ENCODE assay signal across 11 cellular contexts in genomic region chr3:197714251-197714650, GRCh38. TPM values are rescaled to one million over a fixed set of nuclear protein-coding genes. Genes with fewer than 3 reads are reported as not detected.
DNase-seq lines count a peak whose midpoint lies in the region; ATAC-seq and TF ChIP-seq lines count a peak whose summit lies in the region.
"Had no signal": no experiment of that assay in that cellular context is flagged by ENCODE, and none has a peak within 500 bp of the region (broad histone marks: within the 10 kb centered on the region; RNA-seq: fewer than 3 reads in every experiment).

No MANE protein-coding gene starts in this region.

- intact Hi-C loops in Right ventricle myocardium inferior (cut with DNase I): no loop called here

- no peaks in the 10 kb centered on the region for H3K9me3 ChIP-seq in cardiac muscle cell (ENCODE audit: low read depth)

- no peaks in the 10 kb centered on the region for H3K27me3 ChIP-seq in cardiac muscle cell

- no peaks in the 10 kb centered on the region for H3K27me3 Mint-ChIP-seq in T-cell
- H3K27me3 Mint-ChIP-seq in memory B cell: no peaks in the 10 kb centered on the region
- no peaks in the 10 kb centered on the region for H3K27me3 Mint-ChIP-seq in type B pancreatic cell

- DNase-seq in cardiac muscle cell (ENCODE audit: low read depth in 1 of 2, low spot score in 1 of 2): no peak
- no peak for DNase-seq in Right ventricle myocardium inferior (ENCODE audit: missing footprints)
- DNase-seq in T-cell: no peak
- no peak for DNase-seq in memory B cell (ENCODE audit: low spot score in 2 of 2)
- no peak for DNase-seq in type B pancreatic cell (ENCODE audit: extremely low spot score, unreplicated experiment)
- no peak for DNase-seq in stimulated activated CD4-positive, alpha-beta T cell treated with anti-CD3 and anti-CD28 coated beads, Interleukin-15, amount 100 ng/mL, for 24 hours
- DNase-seq in HUDEP-2 (lab: John Stamatoyannopoulos, UW; ENCODE audit: unreplicated experiment in 76 of 76): no peak
- DNase-seq: activated T-cell treated with anti-CD3 and anti-CD28 coated beads, Interleukin-2, amount 50 U/mL, for 1 hour; NCI-H2107; retina had no signal

- H3K4me3 Mint-ChIP-seq in T-cell: no peak overlapping the region
- H3K4me3 Mint-ChIP-seq in memory B cell: no peak overlapping the region
- H3K4me3 Mint-ChIP-seq in type B pancreatic cell: no peak overlapping the region

- CTCF ChIA-PET in T-cell (lab: Charles Lee): interaction anchor here (1.1 to 1.2 kb wide), 2 partner anchors 22 to 37 kb away, joined by 3 read pairs; no protein-coding TSS in a partner anchor

- H3K4me3 ChIP-seq in cardiac muscle cell: no peak overlapping the region

- H3K4me1 Mint-ChIP-seq in T-cell (peaks cover 21 to 30% (median 30%) of the 10 kb centered on the region in 3 donors), memory B cell (peaks cover 17% of the 10 kb centered on the region), type B pancreatic cell (ENCODE audit: unreplicated experiment) (peaks cover 16% of the 10 kb centered on the region)

- no peaks in the 10 kb centered on the region for H3K36me3 ChIP-seq in cardiac muscle cell

- no peaks in the 10 kb centered on the region for H3K9me3 Mint-ChIP-seq in T-cell
- H3K9me3 Mint-ChIP-seq in memory B cell: no peaks in the 10 kb centered on the region
- no peaks in the 10 kb centered on the region for H3K9me3 Mint-ChIP-seq in type B pancreatic cell

- H3K27ac Mint-ChIP-seq in T-cell (peak overlapping the region; percentile 73 to 99), memory B cell (peak overlapping the region; percentile 74), type B pancreatic cell (peak overlapping the region; percentile 53)

- ATAC-seq in Right ventricle myocardium inferior (no peak), T-cell (replicated peaks in 1 of 4) (no peak), memory B cell (ENCODE audit: low read depth) (no peak), HG03565 (IDR thresholded peaks at IDR 0.05; ENCODE audit: unreplicated experiment) (no peak)

- no peak for TF ChIP-seq CTCF in cardiac muscle cell (IDR thresholded peaks at IDR 0.05; ENCODE audit: low read depth, low read length)
- TF ChIP-seq CTCF in type B pancreatic cell (conservative IDR thresholded peaks at IDR 0.05): no peak

- peak overlapping the region; percentile 93 for H3K27ac ChIP-seq in cardiac muscle cell

- peaks cover 27% of the 10 kb centered on the region for H3K4me1 ChIP-seq in cardiac muscle cell (ENCODE audit: low read depth)

- POLR2A ChIA-PET in T-cell (lab: Charles Lee): interaction anchor here (0.5 to 0.7 kb wide), 3 partner anchors 13 to 40 kb away, joined by 3 to 8 read pairs (median 3); no protein-coding TSS in a partner anchor

- peaks cover 39% of the 10 kb centered on the region for H3K36me3 Mint-ChIP-seq in T-cell
- H3K36me3 Mint-ChIP-seq in memory B cell: peaks cover 19% of the 10 kb centered on the region
- peaks cover 21% of the 10 kb centered on the region for H3K36me3 Mint-ChIP-seq in type B pancreatic cell

RNA-seq across cellular contexts. Expression of gene RUBCN, which starts 22.5 kb away (rescaled TPM):
- total RNA-seq in cardiac muscle cell (32.2 and 46.2 TPM in 2 replicates), Right ventricle myocardium inferior (19.3 TPM), T-cell (10 to 100 TPM; 40.3 to 73.5 (median 64.7) TPM), type B pancreatic cell (ENCODE audit: low replicate concordance) (26.7 and 33.2 TPM in 2 replicates)
- polyA plus RNA-seq in cardiac muscle cell: 15.4 and 17.4 TPM in 2 replicates

RNA-seq across cellular contexts. Expression of gene FYTTD1, which starts 35.4 kb away (rescaled TPM):
- total RNA-seq in cardiac muscle cell (24.3 and 46.8 TPM in 2 replicates), Right ventricle myocardium inferior (65.2 TPM), T-cell (10 to 100 TPM; 52.4 to 58.4 (median 55.6) TPM), type B pancreatic cell (ENCODE audit: low replicate concordance) (52.1 and 58.8 TPM in 2 replicates)
- 62.8 and 65.9 TPM in 2 replicates for polyA plus RNA-seq in cardiac muscle cell
